In the genomic region with DNA sequence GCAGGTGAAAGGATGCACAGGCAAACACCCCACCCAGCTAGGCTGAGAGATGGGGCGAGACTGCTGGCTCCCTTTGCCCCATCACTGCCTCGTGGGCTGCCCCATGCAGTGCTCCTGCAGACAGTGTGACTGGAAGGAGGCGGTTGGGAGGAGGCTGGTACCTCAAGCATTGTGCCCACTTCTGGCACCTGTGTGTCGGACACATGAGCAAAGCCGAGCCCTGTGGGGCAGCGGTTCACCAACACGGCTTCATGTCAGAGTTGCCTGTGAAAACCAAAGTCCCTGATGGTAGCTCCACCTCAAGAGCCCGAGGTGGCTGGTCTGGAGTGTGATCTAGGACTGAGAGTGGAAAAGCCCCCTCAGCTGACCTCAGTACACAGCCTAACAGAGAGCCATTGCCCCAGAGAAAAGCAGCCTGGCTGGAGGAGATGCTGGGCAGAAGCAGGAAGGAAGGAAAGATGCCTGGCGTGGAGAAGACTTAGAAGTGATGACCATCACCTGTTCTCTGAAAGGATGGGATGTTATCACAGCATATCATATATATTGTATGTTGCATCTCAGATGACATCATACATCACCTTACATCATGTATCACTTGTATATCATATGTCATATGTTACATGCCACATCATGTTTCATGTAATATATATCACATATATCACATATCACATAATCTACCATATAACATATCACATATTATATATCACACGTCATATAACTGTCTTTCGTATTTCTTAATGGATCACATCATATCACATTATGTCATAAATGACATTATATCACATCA, we compare ENCODE assay signal across 2 cellular contexts.
A peak's percentile ranks its signal among the peaks of the same experiment; 100 is the strongest.
TF ChIP-seq lines count a peak whose summit lies in the region.

No MANE protein-coding gene starts in this region.

TF ChIP-seq in K562, 482 proteins besides CTCF, POLR2A, EP300 and RAD21:
- TF ChIP-seq, protein P1, sequence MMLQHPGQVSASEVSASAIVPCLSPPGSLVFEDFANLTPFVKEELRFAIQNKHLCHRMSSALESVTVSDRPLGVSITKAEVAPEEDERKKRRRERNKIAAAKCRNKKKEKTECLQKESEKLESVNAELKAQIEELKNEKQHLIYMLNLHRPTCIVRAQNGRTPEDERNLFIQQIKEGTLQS (IDR thresholded peaks at IDR 0.05), result peak; percentile 15; the same call in 1 of the 2 replicates
- TF ChIP-seq, protein P1 (CRISPR knock-in tag; conservative IDR thresholded peaks at IDR 0.05), result no peak
- TF ChIP-seq KLF10 (CRISPR knock-in tag; IDR thresholded peaks at IDR 0.05), result no peak
- no peak for TF ChIP-seq ZNF175 (CRISPR knock-in tag; IDR thresholded peaks at IDR 0.05; ENCODE audit: low read depth)
- TF ChIP-seq BHLHE40 (IDR thresholded peaks at IDR 0.05; ENCODE audit: low read length), result no peak
TF ChIP-seq in K562: peak in this region for 1.

TF ChIP-seq in HepG2, 621 proteins besides CTCF, POLR2A, EP300 and RAD21:
- TF ChIP-seq CREB1 (IDR thresholded peaks at IDR 0.05) (peak; percentile 75), CREB1 (CRISPR knock-in tag; IDR thresholded peaks at IDR 0.05) (no peak), ATF7 (IDR thresholded peaks at IDR 0.05) (peak; percentile 88), ATF7 (CRISPR knock-in tag; IDR thresholded peaks at IDR 0.05) (no peak)
- TF ChIP-seq, protein P2, sequence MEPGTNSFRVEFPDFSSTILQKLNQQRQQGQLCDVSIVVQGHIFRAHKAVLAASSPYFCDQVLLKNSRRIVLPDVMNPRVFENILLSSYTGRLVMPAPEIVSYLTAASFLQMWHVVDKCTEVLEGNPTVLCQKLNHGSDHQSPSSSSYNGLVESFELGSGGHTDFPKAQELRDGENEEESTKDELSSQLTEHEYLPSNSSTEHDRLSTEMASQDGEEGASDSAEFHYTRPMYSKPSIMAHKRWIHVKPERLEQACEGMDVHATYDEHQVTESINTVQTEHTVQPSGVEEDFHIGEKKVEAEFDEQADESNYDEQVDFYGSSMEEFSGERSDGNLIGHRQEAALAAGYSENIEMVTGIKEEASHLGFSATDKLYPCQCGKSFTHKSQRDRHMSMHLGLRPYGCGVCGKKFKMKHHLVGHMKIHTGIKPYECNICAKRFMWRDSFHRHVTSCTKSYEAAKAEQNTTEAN (CRISPR knock-in tag; conservative IDR thresholded peaks at IDR 0.05), result no peak
